19 cellular contexts compared by ENCODE assay signal in genomic region chr3:73733796-73734195, GRCh38.
DNase-seq lines count a peak whose midpoint lies in the region; ATAC-seq and TF ChIP-seq lines count a peak whose summit lies in the region.
"Had no signal": no experiment of that assay in that cellular context is flagged by ENCODE, and none has a peak within 500 bp of the region (broad histone marks: within the 10 kb centered on the region; RNA-seq: fewer than 3 reads in every experiment).

No MANE protein-coding gene starts in this region.

- H3K9me3 ChIP-seq in SJCRH30 (replicated peaks) (no peaks in the 10 kb centered on the region), uterus (no peaks in the 10 kb centered on the region)
- H3K9me3 ChIP-seq: right atrium auricular region had no signal

- H3K4me3 ChIP-seq in SJCRH30 (peak overlapping the region; percentile 25), uterus (peak overlapping the region in 1 of 2 donors; percentile 0)
- H3K4me3 ChIP-seq: right atrium auricular region had no signal

- H3K4me1 ChIP-seq in SJCRH30 (peaks cover 33% of the 10 kb centered on the region), uterus (peaks cover 0 to 4% of the 10 kb centered on the region in 2 donors)
- H3K4me1 ChIP-seq: parathyroid adenoma had no signal

- intact Hi-C loops in uterus (cut with DNase I; ENCODE audit: low total_unique reads): no loop called here

- no peak for TF ChIP-seq POLR2A in uterus (IDR thresholded peaks at IDR 0.05)

- no peak for TF ChIP-seq CTCF in uterus (IDR thresholded peaks at IDR 0.05)

- ATAC-seq in HG03097 (IDR thresholded peaks at IDR 0.05; ENCODE audit: low FRiP score, unreplicated experiment): no peak
- ATAC-seq: left cardiac atrium, WTC11 had no signal

- DNase-seq in NCI-H510A treated with DMSO at 0.1 percent for 48 hours (lab: John Stamatoyannopoulos, UW) (peak; percentile 12), NCI-H510A (lab: John Stamatoyannopoulos, UW) (no peak), NCI-H526 (lab: John Stamatoyannopoulos, UW) (peak; percentile 27 to 57), SJCRH30 (peak in 1 of 2 experiments; percentile 34), uterus (no peak), Ammon's horn (ENCODE audit: low spot score) (no peak)
- DNase-seq: activated CD4-positive, alpha-beta T cell treated with anti-CD3 and anti-CD28 coated beads, Interleukin-2, amount 10 ng/mL, durations not matched to agents 7 days and 5 days; activated gamma-delta T cell treated with Interleukin-2 at 50 U/mL for 16 hours; activated T-cell treated with anti-CD3 and anti-CD28 coated beads, Interleukin-2, amount 50 U/mL, for 24 hours; Calu3; hippocampal formation; left cardiac atrium; mammary epithelial cell; stimulated activated CD4-positive, alpha-beta T cell treated with anti-CD3 and anti-CD28 coated beads, Interleukin-2, amount 100 ng/mL, for 48 hours had no signal

- H3K27ac ChIP-seq in SJCRH30 (peak overlapping the region; percentile 75), uterus (peak overlapping the region; percentile 46 to 60)
- H3K27ac ChIP-seq: C4-2B, parathyroid adenoma, right atrium auricular region had no signal

- no peaks in the 10 kb centered on the region for H3K27me3 ChIP-seq in SJCRH30
- H3K27me3 ChIP-seq in uterus: no peaks in the 10 kb centered on the region
- H3K27me3 ChIP-seq: right atrium auricular region had no signal

- H3K36me3 ChIP-seq in SJCRH30 (no peaks in the 10 kb centered on the region), uterus (no peaks in the 10 kb centered on the region)
- H3K36me3 ChIP-seq: right atrium auricular region had no signal

Comparison
In these comparisons a context has a peak if more than half of its experiments do, and no peak if none do; other contexts are left out.
1. DNase-seq: peak in NCI-H510A treated with DMSO at 0.1 percent for 48 hours (single experiment) and NCI-H526 (2 of 2); none in NCI-H510A (single experiment), uterus (0 of 2) and Ammon's horn (single experiment).